24 cellular contexts compared by ENCODE assay signal in the genomic region with DNA sequence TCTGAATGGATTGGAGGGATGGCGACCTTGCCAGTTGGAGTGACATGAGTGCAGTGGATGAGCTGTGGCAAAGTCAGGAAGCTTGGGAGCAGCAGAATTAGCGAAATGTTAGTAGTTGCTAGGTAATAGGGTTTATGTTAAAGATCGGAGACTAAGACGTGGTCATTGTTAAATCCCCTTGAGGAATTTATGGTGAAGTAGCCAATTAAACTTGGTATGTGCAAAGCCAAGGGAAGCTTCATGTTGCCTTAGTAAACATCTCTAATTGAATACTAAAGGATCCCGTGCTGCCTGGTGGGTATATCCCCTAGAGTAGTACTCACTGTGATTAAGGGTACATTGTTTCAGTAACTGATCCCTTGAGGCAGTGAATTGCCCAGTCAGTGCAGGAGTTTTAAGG.
DNase-seq lines count a peak whose midpoint lies in the region; ATAC-seq lines count a peak whose summit lies in the region.
"Had no signal": no experiment of that assay in that cellular context is flagged by ENCODE, and none has a peak within 500 bp of the region (broad histone marks: within the 10 kb centered on the region; RNA-seq: fewer than 3 reads in every experiment).

No MANE protein-coding gene starts in this region.

- no peak overlapping the region for H2BK12ac ChIP-seq in mesenchymal stem cell (ENCODE audit: low read length in 2 of 2)

- no peak overlapping the region for H3K4ac ChIP-seq in mesenchymal stem cell (ENCODE audit: low read depth in 1 of 2, low read length in 2 of 2)

- 10 to 23% methylated on average over 5 of the region's 5 CpGs for WGBS in ectodermal cell, 2 experiments
- 47% methylated on average over 5 of the region's 5 CpGs for WGBS in mesenchymal stem cell

- H3K18ac ChIP-seq in mesenchymal stem cell (ENCODE audit: low read depth in 1 of 2, low read length in 2 of 2) = peak overlapping the region in 1 of 2 experiments; percentile 3

- H3K4me2 ChIP-seq in mesenchymal stem cell (ENCODE audit: low read length, poor library complexity, severe bottlenecking) = no peak overlapping the region

- no peak overlapping the region for H3K4me3 ChIP-seq in ectodermal cell (ENCODE audit: insufficient read depth, low read depth, low read length)
- H3K4me3 ChIP-seq in mesenchymal stem cell (ENCODE audit: insufficient read depth in 1 of 2, low read depth in 1 of 2, low read length in 2 of 2) = no peak overlapping the region
- H3K4me3 ChIP-seq: adrenal gland, lung, psoas muscle, SJCRH30 had no signal

- H3K27ac ChIP-seq in ectodermal cell (ENCODE audit: insufficient read depth, low read depth, low read length, poor library complexity, severe bottlenecking) = peak overlapping the region; percentile 26
- no peak overlapping the region for H3K27ac ChIP-seq in mesenchymal stem cell (ENCODE audit: low read length, poor library complexity, severe bottlenecking)
- H3K27ac ChIP-seq: adrenal gland, psoas muscle, SJCRH30 had no signal

- H3K4me1 ChIP-seq in ectodermal cell (ENCODE audit: control insufficient read depth, insufficient read depth, low read length) = peaks cover 12% of the 10 kb centered on the region
- no peaks in the 10 kb centered on the region for H3K4me1 ChIP-seq in mesenchymal stem cell (ENCODE audit: control insufficient read depth, insufficient read depth, low read depth, low read length)
- H3K4me1 ChIP-seq: adrenal gland, psoas muscle, SJCRH30 had no signal

- no peak overlapping the region for H2BK120ac ChIP-seq in mesenchymal stem cell (ENCODE audit: low read depth, low read length)

- H3K14ac ChIP-seq in mesenchymal stem cell (ENCODE audit: low read length in 2 of 2) = no peak overlapping the region

- H3K36me3 ChIP-seq in ectodermal cell (ENCODE audit: control insufficient read depth, insufficient read depth, low read length) (no peaks in the 10 kb centered on the region), mesenchymal stem cell (ENCODE audit: control insufficient read depth in 1 of 2, insufficient read depth in 2 of 2, low read depth in 1 of 2, low read length in 2 of 2) (no peaks in the 10 kb centered on the region)
- H3K36me3 ChIP-seq: adrenal gland, SJCRH30 had no signal

- H3K9ac ChIP-seq in mesenchymal stem cell (ENCODE audit: low read length) = no peak overlapping the region

- no peak for ATAC-seq in HG02759 (IDR thresholded peaks at IDR 0.05; ENCODE audit: unreplicated experiment)
- ATAC-seq: HCT116; HepG2; naive thymus-derived CD4-positive, alpha-beta T cell; psoas muscle had no signal

- H2BK5ac ChIP-seq in mesenchymal stem cell (ENCODE audit: low read depth, low read length, poor library complexity, severe bottlenecking) = no peak overlapping the region

- H3K79me1 ChIP-seq in mesenchymal stem cell (replicated peaks; ENCODE audit: low read length, poor library complexity, severe bottlenecking) = peaks cover 9% of the 10 kb centered on the region

- H3K23ac ChIP-seq in mesenchymal stem cell (ENCODE audit: low read length in 2 of 2) = no peak overlapping the region

- H2AFZ ChIP-seq in mesenchymal stem cell (ENCODE audit: low read depth, low read length) = no peak overlapping the region

- no peak overlapping the region for H2BK15ac ChIP-seq in mesenchymal stem cell (ENCODE audit: low read depth, poor library complexity, severe bottlenecking)

- H3K27me3 ChIP-seq in ectodermal cell (ENCODE audit: control insufficient read depth, insufficient read depth, low read length, poor library complexity, severe bottlenecking) (no peaks in the 10 kb centered on the region), mesenchymal stem cell (ENCODE audit: control insufficient read depth in 1 of 2, insufficient read depth in 1 of 2, low read length in 2 of 2) (no peaks in the 10 kb centered on the region)
- H3K27me3 ChIP-seq: adrenal gland, SJCRH30 had no signal

- peak overlapping the region; percentile 30 for H4K8ac ChIP-seq in mesenchymal stem cell (ENCODE audit: low read length)

- H3K9me3 ChIP-seq in ectodermal cell (ENCODE audit: control insufficient read depth, low read length) (no peaks in the 10 kb centered on the region), mesenchymal stem cell (ENCODE audit: control insufficient read depth, low read length) (no peaks in the 10 kb centered on the region)
- H3K9me3 ChIP-seq: adrenal gland, psoas muscle, SJCRH30 had no signal

- peak; percentile 83 for DNase-seq in ELF-1 (ENCODE audit: low read depth, low spot score)
- peak; percentile 42 for DNase-seq in M059J (ENCODE audit: low read depth)
- DNase-seq in mesenchymal stem cell = peak; percentile 18
- no peak for DNase-seq in nucleus accumbens (lab: John Stamatoyannopoulos, UW)
- DNase-seq in NCI-H1417 (lab: John Stamatoyannopoulos, UW) = no peak
- no peak for DNase-seq in stimulated activated naive CD4-positive, alpha-beta T cell treated with Interleukin-2 at 50 U/mL for 16 hours (lab: John Stamatoyannopoulos, UW)
- DNase-seq: activated CD4-positive, CD25-positive, alpha-beta regulatory T cell treated with anti-CD3 and anti-CD28 coated beads, Interleukin-2, amount 50 U/mL, for 72 hours; activated effector memory CD4-positive, alpha-beta T cell treated with Interleukin-2 at 50 U/mL for 16 hours; adrenal gland; CD4-positive, alpha-beta T cell; DMS79 treated with DMSO at 0.1 percent for 48 hours; foreskin fibroblast; hypothalamus; naive thymus-derived CD4-positive, alpha-beta T cell; NCI-H2029 treated with DMSO at 0.1 percent for 48 hours; NCI-H524; OCI-M1; psoas muscle had no signal

- no peak overlapping the region for H2AK5ac ChIP-seq in mesenchymal stem cell (ENCODE audit: low read length, severe bottlenecking)

- H4K91ac ChIP-seq in mesenchymal stem cell (ENCODE audit: low read length) = no peak overlapping the region

Comparison
In these comparisons a context has a peak if more than half of its experiments do, and no peak if none do; other contexts are left out.
1. DNase-seq: peak in ELF-1 (single experiment), M059J (single experiment) and mesenchymal stem cell (single experiment); none in nucleus accumbens (0 of 56), NCI-H1417 (0 of 3) and stimulated activated naive CD4-positive, alpha-beta T cell treated with Interleukin-2 at 50 U/mL for 16 hours (single experiment).